In genomic region chr10:61279400-61279799, GRCh38 we compare ENCODE assay signal across 21 cellular contexts.
DNase-seq lines count a peak whose midpoint lies in the region; ATAC-seq and TF ChIP-seq lines count a peak whose summit lies in the region.
"Had no signal": no experiment of that assay in that cellular context is flagged by ENCODE, and none has a peak within 500 bp of the region (broad histone marks: within the 10 kb centered on the region; RNA-seq: fewer than 3 reads in every experiment).

No MANE protein-coding gene starts in this region.

- DNase-seq in mesothelial cell of epicardium (ENCODE audit: low spot score in 2 of 2, unreplicated experiment in 2 of 2) (no peak), NCI-H2029 (lab: John Stamatoyannopoulos, UW) (no peak), NCI-H345 treated with DMSO at 0.1 percent for 48 hours (lab: John Stamatoyannopoulos, UW; ENCODE audit: unreplicated experiment) (no peak), omental fat pad (ENCODE audit: low spot score) (no peak)
- DNase-seq: activated CD8-positive, alpha-beta memory T cell treated with anti-CD3 and anti-CD28 coated beads, Interleukin-2, amount 50 U/mL, for 4 hours; activated naive CD4-positive, alpha-beta T cell treated with anti-CD3 and anti-CD28 coated beads, Interleukin-2, amount 10 ng/mL, durations not matched to agents 7 days and 5 days; GDM1; H7; NCI-H1092; NCI-H2227 treated with DMSO at 0.1 percent for 48 hours; SHP77; trophoblast cell had no signal

- no peak overlapping the region for H3K27ac Mint-ChIP-seq in mesothelial cell of epicardium
- H3K27ac Mint-ChIP-seq: activated naive CD4-positive, alpha-beta T cell treated with anti-CD3 and anti-CD28 coated beads, Interleukin-2, amount 10 ng/mL, durations not matched to agents 7 days and 5 days; stimulated activated effector memory CD8-positive, alpha-beta T cell treated with anti-CD3 and anti-CD28 coated beads, Interleukin-12 subunit alpha, Interleukin-12 subunit beta, amount 100 ng/mL, for 72 hours; T-helper 2 cell treated with Interferon-gamma antibody and Interleukin-4, amounts not matched to agents 5 μg/mL and 100 μg/mL, for 36 hours had no signal

- no peaks in the 10 kb centered on the region for H3K9me2 ChIP-seq in Loucy (replicated peaks; ENCODE audit: low read depth, low read length)

- H3K9me3 ChIP-seq in Loucy (ENCODE audit: insufficient read depth, low read depth, low read length): no peaks in the 10 kb centered on the region

- peaks cover 9% of the 10 kb centered on the region for H3K4me1 ChIP-seq in Loucy (ENCODE audit: insufficient read depth, low read length, poor library complexity, severe bottlenecking)
- H3K4me1 ChIP-seq: parathyroid adenoma had no signal

- H3K4me3 ChIP-seq in Loucy (ENCODE audit: low read length, poor library complexity, severe bottlenecking): no peak overlapping the region
- H3K4me3 ChIP-seq: skin epidermis had no signal

- peak overlapping the region; percentile 21 for H3K4me2 ChIP-seq in Loucy (ENCODE audit: low read depth, low read length, poor library complexity, severe bottlenecking)

- H3K36me3 Mint-ChIP-seq in mesothelial cell of epicardium: no peaks in the 10 kb centered on the region
- H3K36me3 Mint-ChIP-seq: activated naive CD4-positive, alpha-beta T cell treated with anti-CD3 and anti-CD28 coated beads, Interleukin-2, amount 10 ng/mL, durations not matched to agents 7 days and 5 days; brain; stimulated activated effector memory CD8-positive, alpha-beta T cell treated with anti-CD3 and anti-CD28 coated beads, Interleukin-12 subunit alpha, Interleukin-12 subunit beta, amount 100 ng/mL, for 72 hours had no signal

- H3K4me1 Mint-ChIP-seq in mesothelial cell of epicardium: peaks cover 5% of the 10 kb centered on the region
- H3K4me1 Mint-ChIP-seq: brain; stimulated activated effector memory CD8-positive, alpha-beta T cell treated with anti-CD3 and anti-CD28 coated beads, Interleukin-12 subunit alpha, Interleukin-12 subunit beta, amount 100 ng/mL, for 72 hours had no signal

- no peaks in the 10 kb centered on the region for H3K79me2 ChIP-seq in Loucy (ENCODE audit: insufficient read depth, low read length)
- H3K79me2 ChIP-seq: parathyroid adenoma had no signal

- H4K20me1 ChIP-seq in Loucy (ENCODE audit: insufficient read depth, low read length, poor library complexity, severe bottlenecking): no peaks in the 10 kb centered on the region

- no peaks in the 10 kb centered on the region for H3K27me3 Mint-ChIP-seq in mesothelial cell of epicardium (ENCODE audit: low read depth)
- H3K27me3 Mint-ChIP-seq: brain had no signal

- peak; percentile 39 for ATAC-seq in GM18870 (IDR thresholded peaks at IDR 0.05; ENCODE audit: unreplicated experiment)
- ATAC-seq in GM21423 (IDR thresholded peaks at IDR 0.05; ENCODE audit: unreplicated experiment): peak; percentile 81
- peak; percentile 76 for ATAC-seq in HG03066 (IDR thresholded peaks at IDR 0.05; ENCODE audit: low read depth, unreplicated experiment)
- no peak for ATAC-seq in omental fat pad (ENCODE audit: low FRiP score)
- ATAC-seq: stimulated activated effector memory CD8-positive, alpha-beta T cell treated with anti-CD3 and anti-CD28 coated beads, Interleukin-12 subunit alpha, Interleukin-12 subunit beta, amount 100 ng/mL, for 72 hours had no signal

- no peaks in the 10 kb centered on the region for H3K36me3 ChIP-seq in Loucy (ENCODE audit: insufficient read depth, low read length)

- no peaks in the 10 kb centered on the region for H3F3A ChIP-seq in Loucy (ENCODE audit: low read depth)

- no peak for TF ChIP-seq CTCF in Loucy (conservative IDR thresholded peaks at IDR 0.05; ENCODE audit: low read length)
- no peak for TF ChIP-seq CTCF in mesothelial cell of epicardium (IDR thresholded peaks at IDR 0.05; ENCODE audit: unreplicated experiment)
- no peak for TF ChIP-seq CTCF in omental fat pad (IDR thresholded peaks at IDR 0.05)

- H3K27me3 ChIP-seq in Loucy (ENCODE audit: insufficient read depth, low read length, poor library complexity, severe bottlenecking): no peaks in the 10 kb centered on the region

- H3K9me3 Mint-ChIP-seq in mesothelial cell of epicardium: peaks cover 2% of the 10 kb centered on the region
- H3K9me3 Mint-ChIP-seq: activated naive CD4-positive, alpha-beta T cell treated with anti-CD3 and anti-CD28 coated beads, Interleukin-2, amount 10 ng/mL, durations not matched to agents 7 days and 5 days; stimulated activated effector memory CD8-positive, alpha-beta T cell treated with anti-CD3 and anti-CD28 coated beads, Interleukin-12 subunit alpha, Interleukin-12 subunit beta, amount 100 ng/mL, for 72 hours; T-helper 2 cell treated with Interferon-gamma antibody and Interleukin-4, amounts not matched to agents 5 μg/mL and 100 μg/mL, for 36 hours had no signal

- no peak overlapping the region for H2AFZ ChIP-seq in Loucy (ENCODE audit: low read length)
- H2AFZ ChIP-seq: parathyroid adenoma had no signal

- H3K9ac ChIP-seq in Loucy (ENCODE audit: low read depth, low read length, poor library complexity, severe bottlenecking): no peak overlapping the region
- H3K9ac ChIP-seq: parathyroid adenoma had no signal

- no peak overlapping the region for H3K4me3 Mint-ChIP-seq in mesothelial cell of epicardium
- H3K4me3 Mint-ChIP-seq: activated naive CD4-positive, alpha-beta T cell treated with anti-CD3 and anti-CD28 coated beads, Interleukin-2, amount 10 ng/mL, durations not matched to agents 7 days and 5 days; brain; stimulated activated effector memory CD8-positive, alpha-beta T cell treated with anti-CD3 and anti-CD28 coated beads, Interleukin-12 subunit alpha, Interleukin-12 subunit beta, amount 100 ng/mL, for 72 hours; T-helper 2 cell treated with Interferon-gamma antibody and Interleukin-4, amounts not matched to agents 5 μg/mL and 100 μg/mL, for 36 hours had no signal
